ENCODE assay signal across 21 cellular contexts in the genomic region with DNA sequence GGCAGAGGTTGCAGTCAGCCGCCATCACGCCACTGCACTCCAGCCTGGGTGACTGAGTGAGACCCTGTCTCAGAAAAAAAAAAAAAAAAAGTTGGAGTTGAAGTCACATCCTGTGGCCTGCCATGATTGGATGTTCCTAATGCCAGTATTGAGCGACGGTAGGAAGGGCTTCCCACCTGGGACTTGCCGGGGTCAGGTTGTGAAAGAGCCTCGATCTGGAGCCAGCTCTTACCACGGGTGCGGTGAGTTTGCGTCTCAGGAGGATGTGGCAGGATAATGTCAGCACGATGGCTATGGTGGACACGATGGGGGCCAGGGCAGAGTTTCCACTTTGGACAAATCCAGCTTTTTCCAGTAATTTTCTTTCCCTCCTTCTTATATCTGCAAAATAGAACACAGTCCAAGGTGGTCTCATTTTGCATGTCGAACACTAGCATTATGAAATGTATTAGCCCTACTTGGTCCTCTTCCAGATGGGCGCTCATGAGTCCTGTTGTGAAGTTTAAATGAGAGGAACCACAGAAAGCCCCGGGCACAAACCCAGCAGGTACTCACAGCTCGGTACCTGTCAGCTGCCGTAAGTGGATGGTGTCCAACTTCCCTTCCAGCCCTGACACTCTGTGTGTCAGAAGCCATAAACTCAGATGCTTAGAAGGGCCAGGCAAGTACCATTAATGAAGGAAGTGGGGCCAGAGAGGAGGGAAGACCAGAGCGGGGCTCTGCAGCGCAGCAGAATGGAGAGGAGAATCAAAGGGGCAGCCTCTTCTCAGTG. TPM values are rescaled to one million over a fixed set of nuclear protein-coding genes. Genes with fewer than 3 reads are reported as not detected.
"Had no signal": no experiment of that assay in that cellular context is flagged by ENCODE, and none has a peak within 500 bp of the region (broad histone marks: within the 10 kb centered on the region; RNA-seq: fewer than 3 reads in every experiment).

No MANE protein-coding gene starts in this region.

- H3K4me3 ChIP-seq: prostate gland, skin epidermis had no signal

- ATAC-seq: activated CD8-positive, alpha-beta T cell treated with anti-CD3 and anti-CD28 coated beads for 36 hours; activated T-cell treated with anti-CD3 and anti-CD28 coated beads, Interleukin-2, amount 50 U/mL, for 4 hours; foreskin keratinocyte; right cardiac atrium; WTC11 had no signal

- H3K9me3 ChIP-seq: neutrophil, prostate gland had no signal

- H3K4me1 Mint-ChIP-seq: activated naive CD8-positive, alpha-beta T cell treated with anti-CD3 and anti-CD28 coated beads, Interleukin-2, amount 10 ng/mL, durations not matched to agents 7 days and 5 days; central memory CD8-positive, alpha-beta T cell had no signal

- H3K4me3 Mint-ChIP-seq: activated CD8-positive, alpha-beta T cell treated with anti-CD3 and anti-CD28 coated beads for 36 hours; activated naive CD8-positive, alpha-beta T cell treated with anti-CD3 and anti-CD28 coated beads, Interleukin-2, amount 10 ng/mL, durations not matched to agents 7 days and 5 days; activated T-cell treated with anti-CD3 and anti-CD28 coated beads, Interleukin-2, amount 50 U/mL, for 4 hours; central memory CD8-positive, alpha-beta T cell; mesothelial cell of epicardium; WTC11 had no signal

- H3K27ac Mint-ChIP-seq: activated CD8-positive, alpha-beta T cell treated with anti-CD3 and anti-CD28 coated beads for 36 hours; activated naive CD8-positive, alpha-beta T cell treated with anti-CD3 and anti-CD28 coated beads, Interleukin-2, amount 10 ng/mL, durations not matched to agents 7 days and 5 days; mesothelial cell of epicardium; WTC11 had no signal

- H3K27ac ChIP-seq: brain microvascular endothelial cell, foreskin keratinocyte, neutrophil, prostate gland, skin epidermis had no signal

- DNase-seq: activated CD4-positive, alpha-beta T cell treated with anti-CD3 and anti-CD28 coated beads for 48 hours; activated CD8-positive, alpha-beta T cell treated with anti-CD3 and anti-CD28 coated beads for 36 hours; activated naive CD4-positive, alpha-beta T cell; activated naive CD8-positive, alpha-beta T cell treated with anti-CD3 and anti-CD28 coated beads, Interleukin-2, amount 10 ng/mL, durations not matched to agents 7 days and 5 days; activated T-cell treated with anti-CD3 and anti-CD28 coated beads, Interleukin-2, amount 50 U/mL, for 4 hours; brain microvascular endothelial cell; effector CD8-positive, alpha-beta T cell; foreskin keratinocyte; right cardiac atrium; stimulated activated CD4-positive, alpha-beta T cell treated with anti-CD3 and anti-CD28 coated beads, Interleukin-15, amount 100 ng/mL, for 24 hours; stimulated activated CD4-positive, alpha-beta T cell treated with anti-CD3 and anti-CD28 coated beads, Interleukin-4, amount 100 ng/mL, for 24 hours; stimulated activated naive CD4-positive, alpha-beta T cell; T-helper 2 cell; trophoblast cell had no signal

- H3K9me3 Mint-ChIP-seq: activated CD8-positive, alpha-beta T cell treated with anti-CD3 and anti-CD28 coated beads for 36 hours; activated naive CD8-positive, alpha-beta T cell treated with anti-CD3 and anti-CD28 coated beads, Interleukin-2, amount 10 ng/mL, durations not matched to agents 7 days and 5 days; activated T-cell treated with anti-CD3 and anti-CD28 coated beads, Interleukin-2, amount 50 U/mL, for 4 hours; central memory CD8-positive, alpha-beta T cell; mesothelial cell of epicardium; WTC11 had no signal

- FAIRE-seq: TTC549 had no signal

- H3K36me3 ChIP-seq: brain microvascular endothelial cell, neutrophil, prostate gland had no signal

- H3K4me1 ChIP-seq: foreskin keratinocyte, prostate gland had no signal

- H3K36me3 Mint-ChIP-seq: activated naive CD8-positive, alpha-beta T cell treated with anti-CD3 and anti-CD28 coated beads, Interleukin-2, amount 10 ng/mL, durations not matched to agents 7 days and 5 days; mesothelial cell of epicardium; WTC11 had no signal

RNA-seq across cellular contexts. Expression of gene ABCC12, which starts 22.2 kb away (rescaled TPM):
- total RNA-seq: activated CD8-positive, alpha-beta T cell treated with anti-CD3 and anti-CD28 coated beads for 36 hours; activated naive CD8-positive, alpha-beta T cell treated with anti-CD3 and anti-CD28 coated beads, Interleukin-2, amount 10 ng/mL, durations not matched to agents 7 days and 5 days; activated T-cell treated with anti-CD3 and anti-CD28 coated beads, Interleukin-2, amount 50 U/mL, for 4 hours; foreskin keratinocyte; mesothelial cell of epicardium; right cardiac atrium; WTC11 had no signal
- polyA plus RNA-seq: foreskin keratinocyte, right cardiac atrium had no signal
